ENCODE assay signal across 24 cellular contexts in genomic region chr13:41909524-41909923, GRCh38. TPM values are rescaled to one million over a fixed set of nuclear protein-coding genes. Genes with fewer than 3 reads are reported as not detected.
A peak's percentile ranks its signal among the peaks of the same experiment; 100 is the strongest.
DNase-seq lines count a peak whose midpoint lies in the region; ATAC-seq, FAIRE-seq and TF ChIP-seq lines count a peak whose summit lies in the region.
"Had no signal": no experiment of that assay in that cellular context is flagged by ENCODE, and none has a peak within 500 bp of the region (broad histone marks: within the 10 kb centered on the region; RNA-seq: fewer than 3 reads in every experiment).

No MANE protein-coding gene starts in this region.

- H3K9me3 Mint-ChIP-seq in astrocyte (ENCODE audit: unreplicated experiment), result no peaks in the 10 kb centered on the region
- no peaks in the 10 kb centered on the region for H3K9me3 Mint-ChIP-seq in effector memory CD8-positive, alpha-beta T cell
- H3K9me3 Mint-ChIP-seq: CD8-positive, alpha-beta T cell; GM23338; IgD-negative memory B cell had no signal

- H3K4me2 ChIP-seq in astrocyte (ENCODE audit: low read length), result no peak overlapping the region
- H3K4me2 ChIP-seq: BLaER1, GM23338 had no signal

- no peak overlapping the region for H2AFZ ChIP-seq in astrocyte (ENCODE audit: low read depth, low read length)
- H2AFZ ChIP-seq: GM23338 had no signal

- no peak for TF ChIP-seq CTCF in astrocyte (IDR thresholded peaks at IDR 0.05; ENCODE audit: insufficient read depth, low read depth, low read length)

- H3K4me1 ChIP-seq in astrocyte (ENCODE audit: insufficient read depth, low read length), result no peaks in the 10 kb centered on the region
- H3K4me1 ChIP-seq: SJCRH30 had no signal

- H3K27me3 Mint-ChIP-seq in astrocyte (ENCODE audit: low read depth, unreplicated experiment), result no peaks in the 10 kb centered on the region
- no peaks in the 10 kb centered on the region for H3K27me3 Mint-ChIP-seq in effector memory CD8-positive, alpha-beta T cell
- H3K27me3 Mint-ChIP-seq: IgD-negative memory B cell had no signal

- peak; percentile 49 to 59 for DNase-seq in NCI-H2081 (lab: John Stamatoyannopoulos, UW)
- no peak for DNase-seq in NCI-H2081 treated with DMSO at 0.1 percent for 48 hours (lab: John Stamatoyannopoulos, UW)
- DNase-seq in NCI-H2107 treated with DMSO at 0.1 percent for 48 hours (lab: John Stamatoyannopoulos, UW; ENCODE audit: unreplicated experiment), result peak; percentile 43
- DNase-seq in astrocyte (ENCODE audit: low read depth), result peak; percentile 21
- DNase-seq in kidney glomerular epithelial cell (lab: John Stamatoyannopoulos, UW), result peak; percentile 20
- DNase-seq in SIG-M5 (lab: John Stamatoyannopoulos, UW), result no peak
- DNase-seq in effector memory CD8-positive, alpha-beta T cell, result no peak
- no peak for DNase-seq in NOMO-1 treated with dmso at 0.1 percent for 144 hours (lab: John Stamatoyannopoulos, UW; ENCODE audit: unreplicated experiment)
- DNase-seq: CD8-positive, alpha-beta T cell; GF-D8; Kasumi-1; MM.1S; NCI-H1092 treated with DMSO at 0.1 percent for 48 hours; NCI-H187 treated with DMSO at 0.1 percent for 48 hours; NCI-H524 treated with DMSO at 0.1 percent for 48 hours; SJCRH30 had no signal

- no peak for ATAC-seq in effector memory CD8-positive, alpha-beta T cell (replicated peaks)
- ATAC-seq: CD8-positive, alpha-beta T cell; GM23338 had no signal

- H3K27ac ChIP-seq in astrocyte (ENCODE audit: low read depth, low read length), result no peak overlapping the region
- H3K27ac ChIP-seq: BLaER1, HL-60, SJCRH30 had no signal

- no peaks in the 10 kb centered on the region for H3K9me3 ChIP-seq in astrocyte (ENCODE audit: insufficient read depth, low read depth, low read length)
- H3K9me3 ChIP-seq: BLaER1, SJCRH30 had no signal

- no peak overlapping the region for H3K27ac Mint-ChIP-seq in astrocyte (ENCODE audit: unreplicated experiment)
- H3K27ac Mint-ChIP-seq in effector memory CD8-positive, alpha-beta T cell, result no peak overlapping the region
- H3K27ac Mint-ChIP-seq: CD8-positive, alpha-beta T cell; GM23338; IgD-negative memory B cell had no signal

- H3K4me3 Mint-ChIP-seq in astrocyte (ENCODE audit: unreplicated experiment), result no peak overlapping the region
- H3K4me3 Mint-ChIP-seq in effector memory CD8-positive, alpha-beta T cell, result no peak overlapping the region
- H3K4me3 Mint-ChIP-seq: CD8-positive, alpha-beta T cell; GM23338; IgD-negative memory B cell had no signal

- no peaks in the 10 kb centered on the region for H3K79me2 ChIP-seq in astrocyte (ENCODE audit: insufficient read depth, low read length)

- no peak overlapping the region for H3K4me3 ChIP-seq in astrocyte (ENCODE audit: insufficient read depth, low read depth, low read length)
- H3K4me3 ChIP-seq: BLaER1, GM23338, SJCRH30 had no signal

- H3K9ac ChIP-seq in astrocyte (ENCODE audit: low read length), result no peak overlapping the region
- H3K9ac ChIP-seq: BLaER1 had no signal

- no peaks in the 10 kb centered on the region for H3K27me3 ChIP-seq in astrocyte (ENCODE audit: insufficient read depth, low read length)
- H3K27me3 ChIP-seq: BLaER1, SJCRH30 had no signal

- H3K36me3 Mint-ChIP-seq in astrocyte (ENCODE audit: low read depth, unreplicated experiment), result no peaks in the 10 kb centered on the region
- peaks cover 32% of the 10 kb centered on the region for H3K36me3 Mint-ChIP-seq in effector memory CD8-positive, alpha-beta T cell (ENCODE audit: insufficient read depth)

- no peaks in the 10 kb centered on the region for H3K36me3 ChIP-seq in astrocyte (ENCODE audit: insufficient read depth, low read length)

- no peaks in the 10 kb centered on the region for H4K20me1 ChIP-seq in astrocyte (ENCODE audit: insufficient read depth, low read length)
- H4K20me1 ChIP-seq: BLaER1 had no signal

- FAIRE-seq in astrocyte (lab: Jason Lieb, UNC), result no peak
- FAIRE-seq: A204.1, D721Med, GM12892, HTR-8/SVneo had no signal

- H3K4me1 Mint-ChIP-seq in astrocyte (ENCODE audit: low read depth, unreplicated experiment), result no peaks in the 10 kb centered on the region
- peaks cover 3 to 8% of the 10 kb centered on the region in 2 donors for H3K4me1 Mint-ChIP-seq in effector memory CD8-positive, alpha-beta T cell (ENCODE audit: low read depth in 2 of 2)

RNA-seq across cellular contexts. Expression of gene VWA8, which starts 51.4 kb away (rescaled TPM):
- total RNA-seq in astrocyte, result 14.6 and 15.6 TPM in 2 replicates

Comparison
In these comparisons a context has a peak if more than half of its experiments do, and no peak if none do; other contexts are left out.
1. DNase-seq: peak in NCI-H2081 (2 of 2), NCI-H2107 treated with DMSO at 0.1 percent for 48 hours (single experiment), astrocyte (single experiment) and kidney glomerular epithelial cell (single experiment); none in NCI-H2081 treated with DMSO at 0.1 percent for 48 hours (single experiment), SIG-M5 (single experiment), effector memory CD8-positive, alpha-beta T cell (0 of 3) and NOMO-1 treated with dmso at 0.1 percent for 144 hours (single experiment).